In the genomic region with DNA sequence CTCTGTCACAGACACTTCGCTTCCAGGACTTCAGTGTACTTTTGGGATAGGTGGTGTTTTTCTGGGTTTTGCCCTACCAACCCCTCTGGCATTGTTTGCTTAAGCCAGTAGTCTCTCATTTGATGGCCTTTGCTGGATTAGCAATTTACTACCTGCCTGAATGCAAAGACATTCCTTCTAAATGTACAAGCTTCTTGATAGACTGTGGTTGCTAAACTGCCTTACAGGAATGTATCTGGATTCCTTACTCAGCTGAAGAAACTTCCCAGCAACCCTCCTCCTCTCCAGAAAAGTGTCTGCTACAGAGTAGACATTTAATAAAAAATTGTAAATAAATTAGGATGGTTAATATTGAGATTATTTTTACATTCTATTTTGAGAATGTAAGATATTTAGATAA, we compare ENCODE assay signal across 26 cellular contexts.
DNase-seq lines count a peak whose midpoint lies in the region; ATAC-seq and TF ChIP-seq lines count a peak whose summit lies in the region.
"Had no signal": no experiment of that assay in that cellular context is flagged by ENCODE, and none has a peak within 500 bp of the region (broad histone marks: within the 10 kb centered on the region; RNA-seq: fewer than 3 reads in every experiment).

No MANE protein-coding gene starts in this region.

- intact Hi-C loops in Right ventricle myocardium superior (cut with DNase I): no loop called here

- H3K4me1 ChIP-seq in adipocyte (ENCODE audit: control insufficient read depth, insufficient read depth, low read length): no peaks in the 10 kb centered on the region
- H3K4me1 ChIP-seq: colonic mucosa, stomach, thyroid gland had no signal

- H3K4me3 Mint-ChIP-seq in nephron (peak overlapping the region in 1 of 3 experiments; percentile 15), endothelial cell (ENCODE audit: unreplicated experiment) (no peak overlapping the region)
- H3K4me3 Mint-ChIP-seq: activated T-cell treated with anti-CD3 and anti-CD28 coated beads, Interleukin-2, amount 50 U/mL, for 72 hours; CD8-positive, alpha-beta memory T cell; effector memory CD8-positive, alpha-beta T cell; immature natural killer cell; naive thymus-derived CD8-positive, alpha-beta T cell; T-helper 2 cell treated with Interferon-gamma antibody and Interleukin-4, amounts not matched to agents 5 μg/mL and 100 μg/mL, for 36 hours had no signal

- no peaks in the 10 kb centered on the region for H3K27me3 ChIP-seq in adipocyte (replicated peaks; ENCODE audit: control insufficient read depth, insufficient read depth, low read length)
- H3K27me3 ChIP-seq: colonic mucosa, stomach, thyroid gland had no signal

- H3K4me3 ChIP-seq in adipocyte (ENCODE audit: low read length): no peak overlapping the region
- H3K4me3 ChIP-seq: colonic mucosa, smooth muscle cell, stomach, thyroid gland had no signal

- H3K4me1 Mint-ChIP-seq in nephron (peaks cover 4% of the 10 kb centered on the region), endothelial cell (ENCODE audit: unreplicated experiment) (no peaks in the 10 kb centered on the region)
- H3K4me1 Mint-ChIP-seq: CD8-positive, alpha-beta memory T cell; immature natural killer cell; naive thymus-derived CD8-positive, alpha-beta T cell had no signal

- H3K9me3 Mint-ChIP-seq in nephron (peaks cover 7% of the 10 kb centered on the region), endothelial cell (ENCODE audit: unreplicated experiment) (no peaks in the 10 kb centered on the region)

- H3K9ac ChIP-seq in adipocyte (ENCODE audit: low read length): no peak overlapping the region

- DNase-seq in ELR (ENCODE audit: low read depth) (peak; percentile 16), adipocyte (ENCODE audit: low read depth) (peak; percentile 46), hepatic stellate cell (ENCODE audit: low spot score) (peak; percentile 3), endothelial cell (ENCODE audit: low spot score) (no peak), Right ventricle myocardium superior (no peak)
- no peak for DNase-seq in activated CD4-positive, alpha-beta T cell treated with anti-CD3 and anti-CD28 coated beads for 1 hour
- DNase-seq: activated CD4-positive, alpha-beta T cell treated with anti-CD3 and anti-CD28 coated beads for 48 hours; activated naive CD4-positive, alpha-beta T cell; activated T-cell treated with anti-CD3 and anti-CD28 coated beads, Interleukin-2, amount 50 U/mL, for 72 hours; AML-193; CD8-positive, alpha-beta memory T cell; colonic mucosa; effector memory CD8-positive, alpha-beta T cell; foreskin melanocyte; GOT3; immature natural killer cell; naive thymus-derived CD8-positive, alpha-beta T cell; NCI-H1092; NCI-H2029 treated with DMSO at 0.1 percent for 48 hours; stimulated activated CD4-positive, alpha-beta T cell treated with anti-CD3 and anti-CD28 coated beads, Interleukin-2, amount 100 ng/mL, for 24 hours; stomach; thyroid gland had no signal

- TF ChIP-seq CTCF in nephron (IDR thresholded peaks at IDR 0.05; ENCODE audit: unreplicated experiment in 3 of 3) (no peak), endothelial cell (IDR thresholded peaks at IDR 0.05; ENCODE audit: unreplicated experiment) (no peak)

- H3K27ac Mint-ChIP-seq in nephron (peak overlapping the region; percentile 53 to 95 (median 89)), endothelial cell (ENCODE audit: unreplicated experiment) (no peak overlapping the region)
- H3K27ac Mint-ChIP-seq: activated T-cell treated with anti-CD3 and anti-CD28 coated beads, Interleukin-2, amount 50 U/mL, for 72 hours; CD8-positive, alpha-beta memory T cell; effector memory CD8-positive, alpha-beta T cell; immature natural killer cell; naive thymus-derived CD8-positive, alpha-beta T cell; T-helper 2 cell treated with Interferon-gamma antibody and Interleukin-4, amounts not matched to agents 5 μg/mL and 100 μg/mL, for 36 hours had no signal

- peaks cover 7% of the 10 kb centered on the region for H3K9me3 ChIP-seq in adipocyte (ENCODE audit: control insufficient read depth, low read length)
- H3K9me3 ChIP-seq: colonic mucosa, thyroid gland had no signal

- H3K27me3 Mint-ChIP-seq in nephron (ENCODE audit: low read depth) (no peaks in the 10 kb centered on the region), endothelial cell (ENCODE audit: unreplicated experiment) (peaks cover 2% of the 10 kb centered on the region)
- H3K27me3 Mint-ChIP-seq: CD8-positive, alpha-beta memory T cell; effector memory CD8-positive, alpha-beta T cell; naive thymus-derived CD8-positive, alpha-beta T cell had no signal

- no peaks in the 10 kb centered on the region for H3K36me3 ChIP-seq in adipocyte (ENCODE audit: control insufficient read depth, insufficient read depth, low read length, severe bottlenecking)
- H3K36me3 ChIP-seq: colonic mucosa, stomach, thyroid gland had no signal

- no peak for ATAC-seq in HG03469 (IDR thresholded peaks at IDR 0.05; ENCODE audit: unreplicated experiment)
- ATAC-seq in Right ventricle myocardium superior (ENCODE audit: poor library complexity): no peak
- ATAC-seq: activated T-cell treated with anti-CD3 and anti-CD28 coated beads, Interleukin-2, amount 50 U/mL, for 72 hours; effector memory CD8-positive, alpha-beta T cell; naive thymus-derived CD8-positive, alpha-beta T cell had no signal

- no peaks in the 10 kb centered on the region for H3K36me3 Mint-ChIP-seq in nephron (ENCODE audit: low read depth)
- no peaks in the 10 kb centered on the region for H3K36me3 Mint-ChIP-seq in endothelial cell (ENCODE audit: low read depth, unreplicated experiment)
- H3K36me3 Mint-ChIP-seq: CD8-positive, alpha-beta memory T cell; naive thymus-derived CD8-positive, alpha-beta T cell had no signal

Comparison
In these comparisons a context has a peak if more than half of its experiments do, and no peak if none do; other contexts are left out.
1. DNase-seq: peak in ELR (single experiment), adipocyte (single experiment) and hepatic stellate cell (single experiment); none in activated CD4-positive, alpha-beta T cell treated with anti-CD3 and anti-CD28 coated beads for 1 hour (single experiment), endothelial cell (single experiment) and Right ventricle myocardium superior (single experiment).